ENCODE assay signal across 8 cellular contexts in genomic region chr12:47905313-47905730, GRCh38. TPM values are rescaled to one million over a fixed set of nuclear protein-coding genes. Genes with fewer than 3 reads are reported as not detected.
A peak's percentile ranks its signal among the peaks of the same experiment; 100 is the strongest.
DNase-seq lines count a peak whose midpoint lies in the region; ATAC-seq and TF ChIP-seq lines count a peak whose summit lies in the region.

No MANE protein-coding gene starts in this region.

- 2% methylated on average over 34 of the region's 34 CpGs for WGBS in mesenchymal stem cell

- peak overlapping the region in 1 of 2 experiments; percentile 37 for H3K14ac ChIP-seq in mesenchymal stem cell (ENCODE audit: low read length in 2 of 2)

- peak overlapping the region in 1 of 2 experiments; percentile 16 for H3K23ac ChIP-seq in mesenchymal stem cell (ENCODE audit: low read length in 2 of 2)

- peak overlapping the region; percentile 98 for H3K4me3 Mint-ChIP-seq in HFFc6

- TF ChIP-seq CTCF in HFFc6 (IDR thresholded peaks at IDR 0.05), result peak; percentile 63
- TF ChIP-seq CTCF in coronary artery (IDR thresholded peaks at IDR 0.05), result no peak
- TF ChIP-seq CTCF in upper lobe of right lung (IDR thresholded peaks at IDR 0.05), result peak; percentile 48

- H3K4ac ChIP-seq in mesenchymal stem cell (ENCODE audit: low read depth in 1 of 2, low read length in 2 of 2), result peak overlapping the region; percentile 7 to 50

- H3K18ac ChIP-seq in mesenchymal stem cell (ENCODE audit: low read depth in 1 of 2, low read length in 2 of 2), result peak overlapping the region; percentile 37 to 40

- peak overlapping the region; percentile 77 for H4K91ac ChIP-seq in mesenchymal stem cell (ENCODE audit: low read length)

- peak overlapping the region; percentile 11 for H2BK120ac ChIP-seq in mesenchymal stem cell (ENCODE audit: low read depth, low read length)

- H2BK12ac ChIP-seq in mesenchymal stem cell (ENCODE audit: low read length in 2 of 2), result peak overlapping the region in 1 of 2 experiments; percentile 70

- no peak overlapping the region for H2AK5ac ChIP-seq in mesenchymal stem cell (ENCODE audit: low read length, severe bottlenecking)

- H3K4me1 ChIP-seq in mesenchymal stem cell (ENCODE audit: control insufficient read depth, insufficient read depth, low read depth, low read length) (peaks cover 26% of the 10 kb centered on the region), upper lobe of right lung (peaks cover 40% of the 10 kb centered on the region)

- peak overlapping the region; percentile 74 for H2AFZ ChIP-seq in mesenchymal stem cell (ENCODE audit: low read depth, low read length)

- in situ Hi-C loops in ACHN (cut with HindIII; ENCODE audit: low pct_ligation_motif_present, low pct_unique_long_range_greater_than_20kb, low sequenced_read_pairs), result no loop called here

- peaks cover 16% of the 10 kb centered on the region for H3K27me3 Mint-ChIP-seq in HFFc6 (ENCODE audit: insufficient read depth)

- H4K8ac ChIP-seq in mesenchymal stem cell (ENCODE audit: low read length), result peak overlapping the region; percentile 79

- H3K27me3 ChIP-seq in mesenchymal stem cell (ENCODE audit: control insufficient read depth in 1 of 2, insufficient read depth in 1 of 2, low read length in 2 of 2) (peaks cover 20 to 21% of the 10 kb centered on the region in 2 experiments), upper lobe of right lung (no peaks in the 10 kb centered on the region)

- H3K27ac ChIP-seq in coronary artery (no peak overlapping the region), mesenchymal stem cell (ENCODE audit: low read length, poor library complexity, severe bottlenecking) (no peak overlapping the region), upper lobe of right lung (peak overlapping the region; percentile 74)

- peak overlapping the region; percentile 80 for H3K4me3 ChIP-seq in coronary artery
- H3K4me3 ChIP-seq in mesenchymal stem cell (ENCODE audit: insufficient read depth in 1 of 2, low read depth in 1 of 2, low read length in 2 of 2), result peak overlapping the region; percentile 52 to 88
- peak overlapping the region; percentile 60 for H3K4me3 ChIP-seq in upper lobe of right lung

- no peak overlapping the region for H2BK5ac ChIP-seq in mesenchymal stem cell (ENCODE audit: low read depth, low read length, poor library complexity, severe bottlenecking)

- ATAC-seq in upper lobe of right lung, result peak; percentile 67

- intact Hi-C loops in upper lobe of right lung (cut with DNase I), result no loop called here

- no peak overlapping the region for H3K27ac Mint-ChIP-seq in HFFc6

- H3K36me3 ChIP-seq in mesenchymal stem cell (ENCODE audit: control insufficient read depth in 1 of 2, insufficient read depth in 2 of 2, low read depth in 1 of 2, low read length in 2 of 2), result peaks cover 0 to 3% of the 10 kb centered on the region in 2 experiments
- H3K36me3 ChIP-seq in upper lobe of right lung, result no peaks in the 10 kb centered on the region

- H3K9me3 ChIP-seq in mesenchymal stem cell (ENCODE audit: control insufficient read depth, low read length) (no peaks in the 10 kb centered on the region), upper lobe of right lung (no peaks in the 10 kb centered on the region)

- peaks cover 3% of the 10 kb centered on the region for H3K79me1 ChIP-seq in mesenchymal stem cell (replicated peaks; ENCODE audit: low read length, poor library complexity, severe bottlenecking)

- no peaks in the 10 kb centered on the region for H3K36me3 Mint-ChIP-seq in HFFc6 (ENCODE audit: low read depth)

- no peaks in the 10 kb centered on the region for H3K9me3 Mint-ChIP-seq in HFFc6

- DNase-seq in NCI-H524 (lab: John Stamatoyannopoulos, UW) (peak; percentile 50 to 72), NCI-H524 treated with DMSO at 0.1 percent for 48 hours (lab: John Stamatoyannopoulos, UW) (no peak), HFFc6 (no peak), NCI-H748 (lab: John Stamatoyannopoulos, UW; ENCODE audit: unreplicated experiment) (peak; percentile 89), coronary artery (ENCODE audit: low spot score) (no peak), mesenchymal stem cell (peak; percentile 52), upper lobe of right lung (peak; percentile 89), ACHN (no peak)

- H3K9ac ChIP-seq in mesenchymal stem cell (ENCODE audit: low read length), result peak overlapping the region; percentile 57

- peaks cover 54% of the 10 kb centered on the region for H3K4me1 Mint-ChIP-seq in HFFc6 (ENCODE audit: low read depth)

- peak overlapping the region; percentile 97 for H3K4me2 ChIP-seq in mesenchymal stem cell (ENCODE audit: low read length, poor library complexity, severe bottlenecking)

- peak overlapping the region; percentile 60 for H2BK15ac ChIP-seq in mesenchymal stem cell (ENCODE audit: low read depth, poor library complexity, severe bottlenecking)

RNA-seq across cellular contexts. Expression of gene VDR, which starts 0.5 kb away (rescaled TPM):
- total RNA-seq in HFFc6 (2021; fragmentation: NEBNext Ultra II Directional; extraction: Animal tissue kit (Norgen Biotek cat#: 25700)), result 10 to 100 TPM in 3 of 6 experiments, 1 to 10 TPM in 3; 8.4 to 14.8 (median 10.1) TPM
- polyA plus RNA-seq in mesenchymal stem cell (2013, experiment 1 of 2), result 11.0 TPM
- polyA plus RNA-seq in mesenchymal stem cell (2013, experiment 2 of 2), result 10.0 TPM
- 28.7 TPM for total RNA-seq in upper lobe of right lung

RNA-seq across cellular contexts. Expression of gene TMEM106C, which starts 58.1 kb away (rescaled TPM):
- 100 to 1,000 TPM in 5 of 6 experiments, 10 to 100 TPM in 1; 87.8 to 123 (median 107) TPM for total RNA-seq in HFFc6 (2021; fragmentation: NEBNext Ultra II Directional; extraction: Animal tissue kit (Norgen Biotek cat#: 25700))
- 39.2 TPM for polyA plus RNA-seq in mesenchymal stem cell (2013, experiment 1 of 2)
- polyA plus RNA-seq in mesenchymal stem cell (2013, experiment 2 of 2), result 39.7 TPM
- 45.4 TPM for total RNA-seq in upper lobe of right lung

Comparison
In these comparisons a context has a peak if more than half of its experiments do, and no peak if none do; other contexts are left out.
1. DNase-seq: peak in NCI-H524 (2 of 2), NCI-H748 (single experiment), mesenchymal stem cell (single experiment) and upper lobe of right lung (single experiment); none in NCI-H524 treated with DMSO at 0.1 percent for 48 hours (single experiment), HFFc6 (single experiment), coronary artery (single experiment) and ACHN (single experiment).
2. Peak in every context shown above with its lines, with median percentiles within 50 percentile points of each other: H3K4me3 ChIP-seq.